1 cellular context compared by ENCODE assay signal in genomic region chr20:37882961-37883712, GRCh38.
TF ChIP-seq lines count a peak whose summit lies in the region.

No MANE protein-coding gene starts in this region.

TF ChIP-seq in HepG2, 621 proteins besides CTCF, POLR2A, EP300 and RAD21 (continued from another document):
- peak; percentile 36 for TF ChIP-seq ZNF687 (CRISPR knock-in tag; IDR thresholded peaks at IDR 0.05)
- TF ChIP-seq MXD1 (CRISPR knock-in tag; IDR thresholded peaks at IDR 0.05): 0 out of 2 replicates have a peak, but pooled peaks have one; percentile 27
- TF ChIP-seq ZNF674 (CRISPR knock-in tag; IDR thresholded peaks at IDR 0.05; ENCODE audit: low read depth): no peak
- no peak for TF ChIP-seq PHB2 (IDR thresholded peaks at IDR 0.05; ENCODE audit: partially characterized antibody)
- 0 out of 2 replicates have a peak, but pooled peaks have one; percentile 29 for TF ChIP-seq ZNF563 (CRISPR knock-in tag; IDR thresholded peaks at IDR 0.05)
- 0 out of 2 replicates have a peak, but pooled peaks have one; percentile 13 for TF ChIP-seq MTF2 (CRISPR knock-in tag; IDR thresholded peaks at IDR 0.05; ENCODE audit: borderline replicate concordance)
- TF ChIP-seq JUND (CRISPR knock-in tag; IDR thresholded peaks at IDR 0.05): no peak
- TF ChIP-seq SKI (IDR thresholded peaks at IDR 0.05; ENCODE audit: partially characterized antibody): peak; percentile 9
- TF ChIP-seq ZNF572 (CRISPR knock-in tag; IDR thresholded peaks at IDR 0.05): 0 out of 2 replicates have a peak, but pooled peaks have one; percentile 33
- 0 out of 2 replicates have a peak, but pooled peaks have one; percentile 13 for TF ChIP-seq ZNF281 (CRISPR knock-in tag; IDR thresholded peaks at IDR 0.05; ENCODE audit: borderline replicate concordance)
- 0 out of 2 replicates have a peak, but pooled peaks have one; percentile 18 for TF ChIP-seq SKIL (CRISPR knock-in tag; IDR thresholded peaks at IDR 0.05; ENCODE audit: borderline replicate concordance)
